ENCODE assay signal across 8 cellular contexts in the genomic region with DNA sequence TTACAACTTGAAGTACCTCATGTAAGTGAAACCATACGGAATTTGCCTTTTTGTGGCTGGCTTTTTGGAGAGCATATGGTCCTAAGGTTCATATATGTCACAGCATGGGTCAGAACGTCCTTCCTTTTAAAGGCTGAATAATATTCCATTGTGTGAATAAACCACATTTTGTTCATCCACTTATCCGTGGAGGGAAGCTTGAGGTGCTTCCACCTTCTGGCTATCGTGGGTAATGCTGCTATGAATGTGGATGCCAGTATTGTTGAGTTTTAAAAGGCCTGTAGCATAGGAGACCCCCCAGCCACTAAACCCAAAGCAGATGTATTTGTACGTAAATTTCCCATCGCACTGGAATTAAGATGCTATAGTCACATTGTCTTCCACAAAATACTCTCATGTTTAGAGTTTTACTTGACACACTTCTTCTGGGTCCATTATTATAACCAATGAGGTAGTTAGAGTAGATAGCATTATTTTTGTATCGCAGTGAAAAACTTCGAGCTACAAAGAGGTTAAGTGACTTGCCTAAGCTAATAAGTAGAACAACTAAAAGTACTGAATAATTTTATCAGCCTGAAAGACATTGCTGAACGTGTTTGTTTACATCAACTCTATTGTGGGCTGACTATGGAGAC.
DNase-seq lines count a peak whose midpoint lies in the region; ATAC-seq and TF ChIP-seq lines count a peak whose summit lies in the region.

No MANE protein-coding gene starts in this region.

- H3K9me3 ChIP-seq in PC-9 (ENCODE audit: insufficient read depth, low read depth), result no peaks in the 10 kb centered on the region

- no peaks in the 10 kb centered on the region for H3K9me2 ChIP-seq in PC-9 (ENCODE audit: insufficient read depth)

- no peaks in the 10 kb centered on the region for H4K20me1 ChIP-seq in PC-9 (ENCODE audit: insufficient read depth)

- POLR2A ChIA-PET in PC-9 (lab: Charles Lee; ENCODE audit: unreplicated experiment), result no interaction called here

- H3K4me1 ChIP-seq in PC-9 (replicated peaks; ENCODE audit: insufficient read depth), result no peaks in the 10 kb centered on the region

- H2AFZ ChIP-seq in PC-9, result no peak overlapping the region

- no peak overlapping the region for H3K27ac ChIP-seq in PC-9

- no peak overlapping the region for H3K4me3 ChIP-seq in PC-9

- H3F3A ChIP-seq in PC-9 (ENCODE audit: insufficient read depth, low read depth), result no peaks in the 10 kb centered on the region

- H3K79me2 ChIP-seq in PC-9 (ENCODE audit: low read depth), result no peaks in the 10 kb centered on the region

- ATAC-seq in HG02840 (IDR thresholded peaks at IDR 0.05; ENCODE audit: low FRiP score, unreplicated experiment), result no peak
- ATAC-seq in GM21367 (IDR thresholded peaks at IDR 0.05; ENCODE audit: unreplicated experiment), result no peak

- peak; percentile 71 for TF ChIP-seq CTCF in PC-9 (conservative IDR thresholded peaks at IDR 0.05)

- intact Hi-C loops in PC-9 (cut with micrococcal nuclease; ENCODE audit: unreplicated experiment), result loop anchor here (1.0 kb wide), 1 partner anchor 181 kb away; no protein-coding TSS in a partner anchor

- DNase-seq in NCI-H748 (lab: John Stamatoyannopoulos, UW; ENCODE audit: unreplicated experiment), result peak; percentile 18
- no peak for DNase-seq in NCI-H748 treated with DMSO at 0.1 percent for 48 hours (lab: John Stamatoyannopoulos, UW)
- DNase-seq in PC-9, result no peak
- peak; percentile 14 for DNase-seq in foreskin melanocyte
- DNase-seq in stromal cell of bone marrow (ENCODE audit: low read depth), result peak; percentile 9
- DNase-seq in activated effector memory CD4-positive, alpha-beta T cell treated with anti-CD3 and anti-CD28 coated beads, Interleukin-2, amount 50 U/mL, for 16 hours, result no peak

- H3K36me3 ChIP-seq in PC-9 (ENCODE audit: low read depth), result no peaks in the 10 kb centered on the region

- no peaks in the 10 kb centered on the region for H3K27me3 ChIP-seq in PC-9 (ENCODE audit: insufficient read depth, low read depth)

- BruUV-seq in PC-9 (replicated peaks; lab: Mats Ljungman, UMichigan), result no TSS peak

- CTCF ChIA-PET in PC-9 (lab: Charles Lee), result no interaction called here

- no peak overlapping the region for H3K4me2 ChIP-seq in PC-9

Comparison
In these comparisons a context has a peak if more than half of its experiments do, and no peak if none do; other contexts are left out.
1. DNase-seq: peak in NCI-H748 (single experiment), foreskin melanocyte (single experiment) and stromal cell of bone marrow (single experiment); none in NCI-H748 treated with DMSO at 0.1 percent for 48 hours (single experiment), PC-9 (0 of 2) and activated effector memory CD4-positive, alpha-beta T cell treated with anti-CD3 and anti-CD28 coated beads, Interleukin-2, amount 50 U/mL, for 16 hours (single experiment).